Comparison of ENCODE assay signal across 1 cellular context in the genomic region with DNA sequence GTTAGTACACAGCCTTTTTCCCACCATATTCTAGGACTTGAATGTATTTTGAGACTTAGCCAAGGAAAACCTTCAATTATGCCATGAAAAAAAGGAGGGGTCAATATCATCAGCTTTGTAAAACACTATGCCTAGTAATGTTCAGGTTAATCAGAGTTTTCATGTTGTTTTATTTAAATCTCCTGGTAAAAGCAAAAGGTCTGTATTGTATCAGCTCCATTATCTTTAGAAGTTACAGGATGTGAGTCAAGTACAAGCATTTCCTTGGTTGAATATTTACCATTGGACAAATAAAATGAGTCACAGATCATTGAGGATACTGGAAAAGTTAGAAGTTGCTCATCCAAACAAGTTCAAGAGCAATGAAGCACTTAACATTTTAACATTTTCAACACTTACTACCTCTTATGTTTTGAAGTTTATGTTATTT.
A peak's percentile ranks its signal among the peaks of the same experiment; 100 is the strongest.
TF ChIP-seq lines count a peak whose summit lies in the region.

No MANE protein-coding gene starts in this region.

TF ChIP-seq in HepG2, 621 proteins besides CTCF, POLR2A, EP300 and RAD21 (continued from another document):
- TF ChIP-seq, protein P1, sequence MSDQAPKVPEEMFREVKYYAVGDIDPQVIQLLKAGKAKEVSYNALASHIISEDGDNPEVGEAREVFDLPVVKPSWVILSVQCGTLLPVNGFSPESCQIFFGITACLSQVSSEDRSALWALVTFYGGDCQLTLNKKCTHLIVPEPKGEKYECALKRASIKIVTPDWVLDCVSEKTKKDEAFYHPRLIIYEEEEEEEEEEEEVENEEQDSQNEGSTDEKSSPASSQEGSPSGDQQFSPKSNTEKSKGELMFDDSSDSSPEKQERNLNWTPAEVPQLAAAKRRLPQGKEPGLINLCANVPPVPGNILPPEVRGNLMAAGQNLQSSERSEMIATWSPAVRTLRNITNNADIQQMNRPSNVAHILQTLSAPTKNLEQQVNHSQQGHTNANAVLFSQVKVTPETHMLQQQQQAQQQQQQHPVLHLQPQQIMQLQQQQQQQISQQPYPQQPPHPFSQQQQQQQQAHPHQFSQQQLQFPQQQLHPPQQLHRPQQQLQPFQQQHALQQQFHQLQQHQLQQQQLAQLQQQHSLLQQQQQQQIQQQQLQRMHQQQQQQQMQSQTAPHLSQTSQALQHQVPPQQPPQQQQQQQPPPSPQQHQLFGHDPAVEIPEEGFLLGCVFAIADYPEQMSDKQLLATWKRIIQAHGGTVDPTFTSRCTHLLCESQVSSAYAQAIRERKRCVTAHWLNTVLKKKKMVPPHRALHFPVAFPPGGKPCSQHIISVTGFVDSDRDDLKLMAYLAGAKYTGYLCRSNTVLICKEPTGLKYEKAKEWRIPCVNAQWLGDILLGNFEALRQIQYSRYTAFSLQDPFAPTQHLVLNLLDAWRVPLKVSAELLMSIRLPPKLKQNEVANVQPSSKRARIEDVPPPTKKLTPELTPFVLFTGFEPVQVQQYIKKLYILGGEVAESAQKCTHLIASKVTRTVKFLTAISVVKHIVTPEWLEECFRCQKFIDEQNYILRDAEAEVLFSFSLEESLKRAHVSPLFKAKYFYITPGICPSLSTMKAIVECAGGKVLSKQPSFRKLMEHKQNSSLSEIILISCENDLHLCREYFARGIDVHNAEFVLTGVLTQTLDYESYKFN (CRISPR knock-in tag; conservative IDR thresholded peaks at IDR 0.05) = peak; percentile 85
- TF ChIP-seq ZNF44 (CRISPR knock-in tag; IDR thresholded peaks at IDR 0.05) = no peak
- TF ChIP-seq, protein P2, sequence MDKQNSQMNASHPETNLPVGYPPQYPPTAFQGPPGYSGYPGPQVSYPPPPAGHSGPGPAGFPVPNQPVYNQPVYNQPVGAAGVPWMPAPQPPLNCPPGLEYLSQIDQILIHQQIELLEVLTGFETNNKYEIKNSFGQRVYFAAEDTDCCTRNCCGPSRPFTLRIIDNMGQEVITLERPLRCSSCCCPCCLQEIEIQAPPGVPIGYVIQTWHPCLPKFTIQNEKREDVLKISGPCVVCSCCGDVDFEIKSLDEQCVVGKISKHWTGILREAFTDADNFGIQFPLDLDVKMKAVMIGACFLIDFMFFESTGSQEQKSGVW (CRISPR knock-in tag; IDR thresholded peaks at IDR 0.05; ENCODE audit: borderline replicate concordance) = no peak
- TF ChIP-seq, protein P3, sequence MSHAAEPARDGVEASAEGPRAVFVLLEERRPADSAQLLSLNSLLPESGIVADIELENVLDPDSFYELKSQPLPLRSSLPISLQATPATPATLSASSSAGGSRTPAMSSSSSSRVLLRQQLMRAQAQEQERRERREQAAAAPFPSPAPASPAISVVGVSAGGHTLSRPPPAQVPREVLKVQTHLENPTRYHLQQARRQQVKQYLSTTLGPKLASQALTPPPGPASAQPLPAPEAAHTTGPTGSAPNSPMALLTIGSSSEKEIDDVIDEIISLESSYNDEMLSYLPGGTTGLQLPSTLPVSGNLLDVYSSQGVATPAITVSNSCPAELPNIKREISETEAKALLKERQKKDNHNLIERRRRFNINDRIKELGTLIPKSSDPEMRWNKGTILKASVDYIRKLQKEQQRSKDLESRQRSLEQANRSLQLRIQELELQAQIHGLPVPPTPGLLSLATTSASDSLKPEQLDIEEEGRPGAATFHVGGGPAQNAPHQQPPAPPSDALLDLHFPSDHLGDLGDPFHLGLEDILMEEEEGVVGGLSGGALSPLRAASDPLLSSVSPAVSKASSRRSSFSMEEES (CRISPR knock-in tag; IDR thresholded peaks at IDR 0.05) = 0 out of 2 replicates have a peak, but pooled peaks have one; percentile 13
- peak; percentile 52 for TF ChIP-seq ERF (CRISPR knock-in tag; IDR thresholded peaks at IDR 0.05)
- 0 out of 2 replicates have a peak, but pooled peaks have one; percentile 35 for TF ChIP-seq SIX4 (CRISPR knock-in tag; IDR thresholded peaks at IDR 0.05)
- peak; percentile 81 for TF ChIP-seq NCOA2 (CRISPR knock-in tag; IDR thresholded peaks at IDR 0.05)
- TF ChIP-seq MIER3 (CRISPR knock-in tag; IDR thresholded peaks at IDR 0.05; ENCODE audit: borderline replicate concordance) = peak; percentile 48; the same call in 1 of the 2 replicates
- TF ChIP-seq ZZZ3 (CRISPR knock-in tag; IDR thresholded peaks at IDR 0.05; ENCODE audit: borderline replicate concordance) = no peak
- TF ChIP-seq SOX13 (IDR thresholded peaks at IDR 0.05) = no peak
- peak in 1 of 2 experiments; percentile 86; a peak in 2 of 4 replicates for TF ChIP-seq SOX13 (CRISPR knock-in tag; conservative IDR thresholded peaks at IDR 0.05 in 1 of 2, IDR thresholded peaks at IDR 0.05 in 1 of 2)
- TF ChIP-seq TARDBP (CRISPR knock-in tag; IDR thresholded peaks at IDR 0.05) = peak; percentile 68; the same call in 1 of the 2 replicates
- peak; percentile 53; the same call in 1 of the 2 replicates for TF ChIP-seq NR2F6 (IDR thresholded peaks at IDR 0.05)
- peak; percentile 47; the same call in 1 of the 2 replicates for TF ChIP-seq NR2F6 (CRISPR knock-in tag; IDR thresholded peaks at IDR 0.05)
- TF ChIP-seq POGZ (CRISPR knock-in tag; IDR thresholded peaks at IDR 0.05) = peak; percentile 83
- TF ChIP-seq ZNF180 (CRISPR knock-in tag; IDR thresholded peaks at IDR 0.05; ENCODE audit: borderline replicate concordance, low read depth) = no peak
- no peak for TF ChIP-seq ZNF549 (CRISPR knock-in tag; IDR thresholded peaks at IDR 0.05)
